Comparison of ENCODE assay signal across 19 cellular contexts in the genomic region with DNA sequence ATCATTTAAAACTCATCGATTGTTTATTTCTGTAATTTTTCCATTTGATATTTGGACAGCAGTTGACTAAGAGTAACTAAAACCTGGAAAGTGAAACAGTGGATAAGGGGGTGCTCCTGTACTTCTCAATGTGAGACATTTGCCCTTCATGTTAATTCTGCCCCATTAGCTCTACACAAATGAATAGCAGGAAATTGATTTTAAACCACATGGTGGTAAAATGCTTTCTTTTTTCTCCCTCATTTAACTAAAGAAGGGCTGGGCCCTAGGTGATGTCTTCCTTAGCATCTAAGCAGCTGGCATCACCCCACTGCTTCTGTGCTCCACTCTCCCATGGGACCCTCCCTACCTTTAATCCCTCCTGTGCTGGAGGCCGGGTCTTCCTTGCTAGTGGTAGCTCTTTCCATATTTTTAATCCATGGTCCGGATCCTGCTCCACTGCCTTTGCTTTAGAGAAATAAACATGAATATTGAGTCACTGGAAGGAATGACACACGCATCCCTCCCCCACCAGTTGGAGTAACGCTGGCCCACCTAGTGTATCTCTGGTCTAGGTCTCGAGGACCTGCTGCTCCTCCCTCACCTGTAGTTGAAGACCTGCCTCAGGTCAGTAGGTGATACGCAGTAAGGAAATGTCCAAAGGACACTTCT. TPM values are rescaled to one million over a fixed set of nuclear protein-coding genes. Genes with fewer than 3 reads are reported as not detected.
"Had no signal": no experiment of that assay in that cellular context is flagged by ENCODE, and none has a peak within 500 bp of the region (broad histone marks: within the 10 kb centered on the region; RNA-seq: fewer than 3 reads in every experiment).

No MANE protein-coding gene starts in this region.

- H3K36me3 ChIP-seq: gastrocnemius medialis, lower lobe of right lung, right atrium auricular region, stomach, upper lobe of left lung had no signal

- DNase-seq: activated CD4-positive, alpha-beta T cell treated with anti-CD3 and anti-CD28 coated beads for 48 hours; activated CD8-positive, alpha-beta memory T cell treated with anti-CD3 and anti-CD28 coated beads for 24 hours; activated naive CD4-positive, alpha-beta T cell treated with anti-CD3 and anti-CD28 coated beads for 36 hours; dorsolateral prefrontal cortex; endodermal cell; gastrocnemius medialis; left colon; lower lobe of right lung; midbrain; stimulated activated CD4-positive, alpha-beta T cell treated with anti-CD3 and anti-CD28 coated beads, Interleukin-2, amount 100 ng/mL, for 48 hours; stomach; T-helper 17 cell; testis; upper lobe of left lung had no signal

- H3K4me3 Mint-ChIP-seq: activated naive CD4-positive, alpha-beta T cell treated with anti-CD3 and anti-CD28 coated beads for 36 hours; endodermal cell; T-helper 17 cell had no signal

- H3K27me3 ChIP-seq: dorsolateral prefrontal cortex, gastrocnemius medialis, right atrium auricular region, stomach, testis, upper lobe of left lung had no signal

- H3K9me3 ChIP-seq: gastrocnemius medialis, lower lobe of right lung, right atrium auricular region, stomach, testis, upper lobe of left lung had no signal

- H3K27ac Mint-ChIP-seq: activated naive CD4-positive, alpha-beta T cell treated with anti-CD3 and anti-CD28 coated beads for 36 hours; activated T-helper 2 cell treated with anti-CD3 and anti-CD28 coated beads, Interferon-gamma antibody, Interleukin-2, Interleukin-4, amounts not matched to agents 10 μg/mL and 5 μg/mL and 100 μg/mL, durations not matched to agents 14 hours and 24 hours and 36 hours; endodermal cell; progenitor cell of endocrine pancreas; T-helper 17 cell had no signal

- H3K9me3 Mint-ChIP-seq: activated naive CD4-positive, alpha-beta T cell treated with anti-CD3 and anti-CD28 coated beads for 36 hours; activated T-helper 2 cell treated with anti-CD3 and anti-CD28 coated beads, Interferon-gamma antibody, Interleukin-2, Interleukin-4, amounts not matched to agents 10 μg/mL and 5 μg/mL and 100 μg/mL, durations not matched to agents 14 hours and 24 hours and 36 hours; endodermal cell had no signal

- H3K4me3 ChIP-seq: dorsolateral prefrontal cortex, gastrocnemius medialis, lower lobe of right lung, right atrium auricular region, stomach, testis, upper lobe of left lung had no signal

- H3K4me1 ChIP-seq: gastrocnemius medialis, lower lobe of right lung, right atrium auricular region, testis, upper lobe of left lung had no signal

- H3K27ac ChIP-seq: dorsolateral prefrontal cortex, gastrocnemius medialis, lower lobe of right lung, right atrium auricular region, stomach, testis, upper lobe of left lung had no signal

- H3K27me3 Mint-ChIP-seq: T-helper 17 cell had no signal

- ATAC-seq: gastrocnemius medialis, T-helper 17 cell had no signal

RNA-seq across cellular contexts. Expression of a gene that starts 30.2 kb away (rescaled TPM):
- total RNA-seq: gastrocnemius medialis, myocyte had no signal
- polyA plus RNA-seq: neural cell had no signal
